Comparison of ENCODE assay signal across 11 cellular contexts in genomic region chr11:134126197-134126822, GRCh38. TPM values are rescaled to one million over a fixed set of nuclear protein-coding genes. Genes with fewer than 3 reads are reported as not detected.
DNase-seq lines count a peak whose midpoint lies in the region; ATAC-seq and TF ChIP-seq lines count a peak whose summit lies in the region.
"Had no signal": no experiment of that assay in that cellular context is flagged by ENCODE, and none has a peak within 500 bp of the region (broad histone marks: within the 10 kb centered on the region; RNA-seq: fewer than 3 reads in every experiment).

No MANE protein-coding gene starts in this region.

- H3K4me1 Mint-ChIP-seq in activated T-cell treated with anti-CD3 and anti-CD28 coated beads, Interleukin-2, amount 50 U/mL, for 72 hours (ENCODE audit: low read depth): peaks cover 8% of the 10 kb centered on the region
- H3K4me1 Mint-ChIP-seq in naive thymus-derived CD4-positive, alpha-beta T cell: peaks cover 4 to 19% (median 17%) of the 10 kb centered on the region in 7 donors

- no peak overlapping the region for H3K4me3 Mint-ChIP-seq in activated T-cell treated with anti-CD3 and anti-CD28 coated beads, Interleukin-2, amount 50 U/mL, for 72 hours
- H3K4me3 Mint-ChIP-seq in naive thymus-derived CD4-positive, alpha-beta T cell: no peak overlapping the region
- H3K4me3 Mint-ChIP-seq: CD4-positive, alpha-beta T cell had no signal

- no peak overlapping the region for H3K27ac Mint-ChIP-seq in activated T-cell treated with anti-CD3 and anti-CD28 coated beads, Interleukin-2, amount 50 U/mL, for 72 hours
- no peak overlapping the region for H3K27ac Mint-ChIP-seq in naive thymus-derived CD4-positive, alpha-beta T cell
- H3K27ac Mint-ChIP-seq: CD4-positive, alpha-beta T cell had no signal

- peaks cover 25% of the 10 kb centered on the region for H3K27me3 Mint-ChIP-seq in activated T-cell treated with anti-CD3 and anti-CD28 coated beads, Interleukin-2, amount 50 U/mL, for 72 hours (ENCODE audit: low read depth)
- H3K27me3 Mint-ChIP-seq in naive thymus-derived CD4-positive, alpha-beta T cell: peaks cover 28 to 48% (median 45%) of the 10 kb centered on the region in 5 donors

- no peak overlapping the region for H3K4me3 ChIP-seq in cardiac fibroblast (replicated peaks in 1 of 2; ENCODE audit: low read depth in 2 of 2, low read length in 2 of 2)
- no peak overlapping the region for H3K4me3 ChIP-seq in left lung
- H3K4me3 ChIP-seq in tibial artery: no peak overlapping the region
- H3K4me3 ChIP-seq in naive thymus-derived CD4-positive, alpha-beta T cell (ENCODE audit: low read length): no peak overlapping the region
- H3K4me3 ChIP-seq: HAP-1 had no signal

- H3K36me3 ChIP-seq in left lung (no peaks in the 10 kb centered on the region), tibial artery (no peaks in the 10 kb centered on the region)
- H3K36me3 ChIP-seq in naive thymus-derived CD4-positive, alpha-beta T cell (ENCODE audit: control insufficient read depth in 2 of 3, insufficient read depth in 3 of 3, low read length in 3 of 3): no peaks in the 10 kb centered on the region

- peak; percentile 66 to 87 for ATAC-seq in activated T-cell treated with anti-CD3 and anti-CD28 coated beads, Interleukin-2, amount 50 U/mL, for 72 hours (replicated peaks in 1 of 2)
- peak; percentile 51 for ATAC-seq in left lung
- ATAC-seq in naive thymus-derived CD4-positive, alpha-beta T cell: no peak
- no peak for ATAC-seq in GM19035 (IDR thresholded peaks at IDR 0.05; ENCODE audit: unreplicated experiment)

- CTCF ChIA-PET in naive thymus-derived CD4-positive, alpha-beta T cell (lab: Charles Lee): no interaction called here

- H3K27me3 ChIP-seq in left lung (peaks cover 0 to 42% of the 10 kb centered on the region in 2 donors), tibial artery (no peaks in the 10 kb centered on the region)
- H3K27me3 ChIP-seq in naive thymus-derived CD4-positive, alpha-beta T cell (ENCODE audit: control insufficient read depth in 2 of 2, insufficient read depth in 2 of 2, low read length in 2 of 2): no peaks in the 10 kb centered on the region

- peaks cover under 1 to 2% of the 10 kb centered on the region in 2 donors for H3K9me3 Mint-ChIP-seq in activated T-cell treated with anti-CD3 and anti-CD28 coated beads, Interleukin-2, amount 50 U/mL, for 72 hours
- H3K9me3 Mint-ChIP-seq in naive thymus-derived CD4-positive, alpha-beta T cell: peaks cover 0 to 15% (median 4%) of the 10 kb centered on the region in 11 donors

- peaks cover under 1 to 2% of the 10 kb centered on the region in 2 donors for H3K36me3 Mint-ChIP-seq in activated T-cell treated with anti-CD3 and anti-CD28 coated beads, Interleukin-2, amount 50 U/mL, for 72 hours (ENCODE audit: insufficient read depth in 2 of 2)
- H3K36me3 Mint-ChIP-seq in naive thymus-derived CD4-positive, alpha-beta T cell: peaks cover 3 to 27% (median 17%) of the 10 kb centered on the region in 5 donors

- intact Hi-C loops in left lung (cut with DNase I): no loop called here
- intact Hi-C loops in tibial artery (cut with DNase I; ENCODE audit: low total_unique reads): no loop called here
- intact Hi-C loops in naive thymus-derived CD4-positive, alpha-beta T cell (cut with micrococcal nuclease): no loop called here

- peak overlapping the region in 1 of 2 donors; percentile 67 for H3K27ac ChIP-seq in left lung
- H3K27ac ChIP-seq in tibial artery: peak overlapping the region; percentile 74 to 82
- no peak overlapping the region for H3K27ac ChIP-seq in naive thymus-derived CD4-positive, alpha-beta T cell (ENCODE audit: low read depth, low read length)

- no peak for DNase-seq in activated T-cell treated with anti-CD3 and anti-CD28 coated beads, Interleukin-2, amount 50 U/mL, for 72 hours
- DNase-seq in activated T-cell treated with anti-CD3 and anti-CD28 coated beads for 4 hours: no peak
- DNase-seq in cardiac fibroblast (ENCODE audit: low read depth in 2 of 2): peak; percentile 62 to 91
- no peak for DNase-seq in left lung
- peak in 1 of 2 donors; percentile 40 for DNase-seq in tibial artery
- DNase-seq in NCI-H2029 (lab: John Stamatoyannopoulos, UW): no peak
- DNase-seq in naive thymus-derived CD4-positive, alpha-beta T cell: no peak
- DNase-seq: CD4-positive, alpha-beta T cell; NCI-H187 had no signal

- TF ChIP-seq CTCF in cardiac fibroblast (IDR thresholded peaks at IDR 0.05; ENCODE audit: low read depth, low read length) (no peak), left lung (IDR thresholded peaks at IDR 0.05) (no peak), tibial artery (IDR thresholded peaks at IDR 0.05) (no peak)

- POLR2A ChIA-PET in naive thymus-derived CD4-positive, alpha-beta T cell (lab: Charles Lee): no interaction called here

- H3K9me3 ChIP-seq in left lung: peaks cover 0 to 2% of the 10 kb centered on the region in 2 donors
- no peaks in the 10 kb centered on the region for H3K9me3 ChIP-seq in tibial artery
- H3K9me3 ChIP-seq in naive thymus-derived CD4-positive, alpha-beta T cell (ENCODE audit: control insufficient read depth in 2 of 3, low read length in 3 of 3): peaks cover 0 to 5% (median 0%) of the 10 kb centered on the region in 3 experiments

- H3K4me1 ChIP-seq in left lung (peaks cover 3 to 11% of the 10 kb centered on the region in 2 donors), tibial artery (peaks cover 0 to 55% (median 40%) of the 10 kb centered on the region in 4 donors)
- H3K4me1 ChIP-seq in naive thymus-derived CD4-positive, alpha-beta T cell (ENCODE audit: control insufficient read depth in 2 of 2, insufficient read depth in 2 of 2, low read length in 2 of 2): no peaks in the 10 kb centered on the region
- H3K4me1 ChIP-seq: HAP-1 had no signal

RNA-seq across cellular contexts. Expression of gene JAM3, which starts 57.4 kb away (rescaled TPM):
- total RNA-seq in activated T-cell treated with anti-CD3 and anti-CD28 coated beads, Interleukin-2, amount 50 U/mL, for 72 hours: 1 to 10 TPM; 7.8 to 8.5 TPM
- total RNA-seq in left lung: 10 to 100 TPM; 29.4 to 31.2 TPM
- 1 to 10 TPM; 4.8 to 8.2 (median 6.3) TPM for total RNA-seq in naive thymus-derived CD4-positive, alpha-beta T cell
- 1 to 10 TPM; 5.7 to 6.0 TPM for polyA plus RNA-seq in naive thymus-derived CD4-positive, alpha-beta T cell

Comparison
In these comparisons a context has a peak if more than half of its experiments do, and no peak if none do; other contexts are left out.
1. ATAC-seq: peak in activated T-cell treated with anti-CD3 and anti-CD28 coated beads, Interleukin-2, amount 50 U/mL, for 72 hours (2 of 2) and left lung (single experiment); none in naive thymus-derived CD4-positive, alpha-beta T cell (single experiment) and GM19035 (single experiment).
2. DNase-seq: peak in cardiac fibroblast (2 of 2); none in activated T-cell treated with anti-CD3 and anti-CD28 coated beads, Interleukin-2, amount 50 U/mL, for 72 hours (0 of 2), activated T-cell treated with anti-CD3 and anti-CD28 coated beads for 4 hours (single experiment), left lung (0 of 2), NCI-H2029 (single experiment) and naive thymus-derived CD4-positive, alpha-beta T cell (0 of 9).